Comparison of ENCODE assay signal across 9 cellular contexts in the genomic region with DNA sequence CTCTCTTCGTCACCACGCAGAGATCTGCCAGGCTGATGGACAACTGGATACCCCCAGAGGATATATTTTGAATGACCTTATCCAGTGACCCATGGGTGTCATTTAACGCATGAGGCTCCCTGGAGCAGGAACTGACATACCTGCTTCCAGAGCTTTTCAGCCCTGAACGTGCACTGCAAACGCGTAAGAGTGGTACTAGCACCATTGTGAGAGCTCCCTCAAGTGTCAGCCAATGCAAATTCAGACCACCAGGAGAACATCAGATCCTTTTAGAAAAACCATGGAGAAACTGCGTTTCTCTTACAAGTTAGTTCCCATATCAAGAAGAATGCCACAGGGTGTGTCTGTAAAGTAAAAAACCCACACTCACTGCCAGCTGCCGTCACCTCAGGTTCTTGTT. TPM values are rescaled to one million over a fixed set of nuclear protein-coding genes. Genes with fewer than 3 reads are reported as not detected.
DNase-seq lines count a peak whose midpoint lies in the region; ATAC-seq, FAIRE-seq and TF ChIP-seq lines count a peak whose summit lies in the region.
"Had no signal": no experiment of that assay in that cellular context is flagged by ENCODE, and none has a peak within 500 bp of the region (broad histone marks: within the 10 kb centered on the region; RNA-seq: fewer than 3 reads in every experiment).

No MANE protein-coding gene starts in this region.

- peaks cover 8% of the 10 kb centered on the region for H3K27me3 Mint-ChIP-seq in astrocyte (ENCODE audit: low read depth, unreplicated experiment)

- DNase-seq in GM03348 (ENCODE audit: low spot score) (peak; percentile 33), Karpas-422 (peak; percentile 60), astrocyte (ENCODE audit: low read depth) (peak; percentile 15), foreskin melanocyte (no peak), GOT3 (lab: John Stamatoyannopoulos, UW) (no peak)
- DNase-seq: NCI-H446 treated with DMSO at 0.1 percent for 48 hours; stimulated activated CD4-positive, alpha-beta T cell treated with anti-CD3 and anti-CD28 coated beads, Interleukin-2, amount 100 ng/mL, for 24 hours had no signal

- H3K36me3 Mint-ChIP-seq in astrocyte (ENCODE audit: low read depth, unreplicated experiment) = no peaks in the 10 kb centered on the region

- H3K27ac Mint-ChIP-seq in astrocyte (ENCODE audit: unreplicated experiment) = no peak overlapping the region

- TF ChIP-seq EP300 in neural cell (conservative IDR thresholded peaks at IDR 0.05; ENCODE audit: poor library complexity, severe bottlenecking) = no peak

- no peaks in the 10 kb centered on the region for H3K9me3 Mint-ChIP-seq in astrocyte (ENCODE audit: unreplicated experiment)

- H3K9me3 ChIP-seq in Karpas-422 (ENCODE audit: low read length) (no peaks in the 10 kb centered on the region), astrocyte (ENCODE audit: insufficient read depth, low read depth, low read length) (no peaks in the 10 kb centered on the region), neural cell (ENCODE audit: low read length) (no peaks in the 10 kb centered on the region)

- H3K27me3 ChIP-seq in Karpas-422 (ENCODE audit: low read length) (0 out of 2 replicates have a peak, but pooled peaks cover 3% of the 10 kb centered on the region), astrocyte (ENCODE audit: insufficient read depth, low read length) (no peaks in the 10 kb centered on the region), neural cell (ENCODE audit: insufficient read depth, low read depth, low read length) (no peaks in the 10 kb centered on the region)

- no peak overlapping the region for H3K4me3 Mint-ChIP-seq in astrocyte (ENCODE audit: unreplicated experiment)

- no peaks in the 10 kb centered on the region for H3K9me2 ChIP-seq in Karpas-422 (replicated peaks; ENCODE audit: insufficient read depth, low read length)
- no peaks in the 10 kb centered on the region for H3K9me2 ChIP-seq in neural cell (ENCODE audit: insufficient read depth, low read length)

- ATAC-seq in HG02981 (IDR thresholded peaks at IDR 0.05; ENCODE audit: unreplicated experiment) = no peak

- H3K4me3 ChIP-seq in Karpas-422 (ENCODE audit: low read length) = no peak overlapping the region
- H3K4me3 ChIP-seq in astrocyte (ENCODE audit: insufficient read depth, low read depth, low read length) = no peak overlapping the region
- H3K4me3 ChIP-seq in neural cell (ENCODE audit: low read length) = no peak overlapping the region

- H3K4me1 ChIP-seq in Karpas-422 (ENCODE audit: low read length) (no peaks in the 10 kb centered on the region), astrocyte (ENCODE audit: insufficient read depth, low read length) (no peaks in the 10 kb centered on the region)

- no peaks in the 10 kb centered on the region for H3F3A ChIP-seq in neural cell (ENCODE audit: insufficient read depth, low read length, poor library complexity, severe bottlenecking)

- H3K36me3 ChIP-seq in Karpas-422 (ENCODE audit: insufficient read depth, low read length) = no peaks in the 10 kb centered on the region
- no peaks in the 10 kb centered on the region for H3K36me3 ChIP-seq in astrocyte (ENCODE audit: insufficient read depth, low read length)
- no peaks in the 10 kb centered on the region for H3K36me3 ChIP-seq in neural cell (ENCODE audit: insufficient read depth, low read length)

- H3K4me1 Mint-ChIP-seq in astrocyte (ENCODE audit: low read depth, unreplicated experiment) = no peaks in the 10 kb centered on the region

- no peak overlapping the region for H3K27ac ChIP-seq in Karpas-422 (ENCODE audit: low read length)
- H3K27ac ChIP-seq in astrocyte (ENCODE audit: low read depth, low read length) = no peak overlapping the region
- no peak overlapping the region for H3K27ac ChIP-seq in neural cell (ENCODE audit: low read length)

- peak; percentile 66 for TF ChIP-seq RAD21 in neural cell (conservative IDR thresholded peaks at IDR 0.05)

- TF ChIP-seq CTCF in astrocyte (IDR thresholded peaks at IDR 0.05; ENCODE audit: insufficient read depth, low read depth, low read length) (peak; percentile 20), neural cell (IDR thresholded peaks at IDR 0.05; ENCODE audit: poor library complexity, severe bottlenecking) (peak; percentile 60)

- peak; percentile 92 for FAIRE-seq in astrocyte (lab: Jason Lieb, UNC)

- no peak overlapping the region for H2AFZ ChIP-seq in Karpas-422 (ENCODE audit: low read length)
- no peak overlapping the region for H2AFZ ChIP-seq in astrocyte (ENCODE audit: low read depth, low read length)
- no peak overlapping the region for H2AFZ ChIP-seq in neural cell (ENCODE audit: low read depth, low read length)

- H3K4me2 ChIP-seq in Karpas-422 (ENCODE audit: low read depth, low read length, poor library complexity, severe bottlenecking) (no peak overlapping the region), astrocyte (ENCODE audit: low read length) (no peak overlapping the region), neural cell (ENCODE audit: low read length) (no peak overlapping the region)

- H3K79me2 ChIP-seq in Karpas-422 (ENCODE audit: low read length) = no peaks in the 10 kb centered on the region
- H3K79me2 ChIP-seq in astrocyte (ENCODE audit: insufficient read depth, low read length) = no peaks in the 10 kb centered on the region
- H3K79me2 ChIP-seq in neural cell (replicated peaks; ENCODE audit: insufficient read depth, low read length) = no peaks in the 10 kb centered on the region

- H3K9ac ChIP-seq in Karpas-422 (ENCODE audit: low read length) (no peak overlapping the region), astrocyte (ENCODE audit: low read length) (no peak overlapping the region), neural cell (ENCODE audit: low read length) (no peak overlapping the region)

- H4K20me1 ChIP-seq in Karpas-422 (ENCODE audit: insufficient read depth, low read depth, low read length) (no peaks in the 10 kb centered on the region), astrocyte (ENCODE audit: insufficient read depth, low read length) (no peaks in the 10 kb centered on the region), neural cell (ENCODE audit: insufficient read depth) (no peaks in the 10 kb centered on the region)

TF ChIP-seq in neural cell, 6 proteins besides CTCF, POLR2A, EP300 and RAD21:
- TF ChIP-seq REST (IDR thresholded peaks at IDR 0.05; ENCODE audit: borderline replicate concordance) (no peak), TAF1 (IDR thresholded peaks at IDR 0.05; ENCODE audit: low read depth) (no peak), SMC3 (conservative IDR thresholded peaks at IDR 0.05; ENCODE audit: poor library complexity) (peak; percentile 71)

RNA-seq across cellular contexts. Expression of gene TREX2, which starts 7.3 kb away (rescaled TPM):
- total RNA-seq in Karpas-422 (2014; rRNA removed; shearing (Covaris generic); ENCODE audit: low replicate concordance) = 0.30 and 1.2 TPM in 2 replicates
- 0.36 TPM in 1 of 2 replicates, not detected in the other for total RNA-seq in astrocyte
- not detected in 2 replicates for polyA plus RNA-seq in neural cell
- polyA minus RNA-seq in neural cell = 1.5 TPM in 1 of 2 replicates, not detected in the other

RNA-seq across cellular contexts. Expression of gene ZFP92, which starts 27.2 kb away (rescaled TPM):
- not detected in 2 replicates for total RNA-seq in Karpas-422 (2014; rRNA removed; shearing (Covaris generic); ENCODE audit: low replicate concordance)
- 0.26 and 0.27 TPM in 2 replicates for total RNA-seq in astrocyte
- polyA plus RNA-seq in neural cell = 0.06 TPM in 1 of 2 replicates, not detected in the other
- polyA minus RNA-seq in neural cell = not detected in 2 replicates

RNA-seq across cellular contexts. Expression of gene HAUS7, which starts 31.9 kb away (rescaled TPM):
- total RNA-seq in Karpas-422 (2014; rRNA removed; shearing (Covaris generic); ENCODE audit: low replicate concordance) = 36.2 and 47.6 TPM in 2 replicates
- total RNA-seq in astrocyte = 12.1 and 14.7 TPM in 2 replicates
- polyA plus RNA-seq in neural cell = 27.7 and 32.5 TPM in 2 replicates
- 13.9 and 15.3 TPM in 2 replicates for polyA minus RNA-seq in neural cell

RNA-seq across cellular contexts. Expression of gene PNMA6E, which starts 37.4 kb away (rescaled TPM):
- total RNA-seq in Karpas-422 (2014; rRNA removed; shearing (Covaris generic); ENCODE audit: low replicate concordance) = not detected in 2 replicates
- total RNA-seq in astrocyte = not detected in 2 replicates
- not detected in 2 replicates for polyA plus RNA-seq in neural cell
- not detected in 2 replicates for polyA minus RNA-seq in neural cell

RNA-seq across cellular contexts. Expression of gene BGN, which starts 56.3 kb away (rescaled TPM):
- total RNA-seq in Karpas-422 (2014; rRNA removed; shearing (Covaris generic); ENCODE audit: low replicate concordance) = not detected in 2 replicates
- total RNA-seq in astrocyte = 50.0 and 87.7 TPM in 2 replicates
- not detected in 2 replicates for polyA plus RNA-seq in neural cell
- polyA minus RNA-seq in neural cell = not detected in 2 replicates

Comparison
In these comparisons a context has a peak if more than half of its experiments do, and no peak if none do; other contexts are left out.
1. DNase-seq: peak in GM03348 (single experiment), Karpas-422 (single experiment) and astrocyte (single experiment); none in foreskin melanocyte (single experiment) and GOT3 (single experiment).